In genomic region chr12:132163041-132163910, GRCh38 we compare ENCODE assay signal across 14 cellular contexts. TPM values are rescaled to one million over a fixed set of nuclear protein-coding genes. Genes with fewer than 3 reads are reported as not detected.
DNase-seq lines count a peak whose midpoint lies in the region; ATAC-seq, FAIRE-seq and TF ChIP-seq lines count a peak whose summit lies in the region.
"Had no signal": no experiment of that assay in that cellular context is flagged by ENCODE, and none has a peak within 500 bp of the region (broad histone marks: within the 10 kb centered on the region; RNA-seq: fewer than 3 reads in every experiment).

No MANE protein-coding gene starts in this region.

- H3K4me1 ChIP-seq in IMR-90 (ENCODE audit: control insufficient read depth, insufficient read depth, low read length) (peaks cover 7% of the 10 kb centered on the region), GM12878 (ENCODE audit: control insufficient read depth, insufficient read depth, low read length) (no peaks in the 10 kb centered on the region), mesenchymal stem cell (ENCODE audit: control insufficient read depth, insufficient read depth, low read depth, low read length) (peaks cover 2% of the 10 kb centered on the region)
- H3K4me1 ChIP-seq: testis had no signal

- no peak for TF ChIP-seq EP300 in GM12878 (IDR thresholded peaks at IDR 0.05; ENCODE audit: borderline replicate concordance in 1 of 2, control insufficient read depth in 1 of 2, low read depth in 2 of 2, low read length in 2 of 2)

- H3K27ac ChIP-seq in IMR-90 (ENCODE audit: insufficient read depth, low read length) = no peak overlapping the region
- no peak overlapping the region for H3K27ac ChIP-seq in GM12878 (ENCODE audit: control insufficient read depth, insufficient read depth)
- no peak overlapping the region for H3K27ac ChIP-seq in mesenchymal stem cell (ENCODE audit: low read length, poor library complexity, severe bottlenecking)
- H3K27ac ChIP-seq: testis had no signal

- no peak overlapping the region for H3K23ac ChIP-seq in IMR-90 (ENCODE audit: low read depth, low read length)
- H3K23ac ChIP-seq in mesenchymal stem cell (ENCODE audit: low read length in 2 of 2) = peak overlapping the region in 1 of 2 experiments; percentile 14

- H2AK9ac ChIP-seq in IMR-90 (replicated peaks; ENCODE audit: low read depth, low read length, poor library complexity) = peak overlapping the region; percentile 72

- ATAC-seq in IMR-90 (ENCODE audit: low read depth) (no peak), GM12878 (peak; percentile 28), GM18867 (IDR thresholded peaks at IDR 0.05; ENCODE audit: unreplicated experiment) (no peak), GM21737 (IDR thresholded peaks at IDR 0.05; ENCODE audit: unreplicated experiment) (no peak)

- no peak overlapping the region for H3K56ac ChIP-seq in IMR-90 (ENCODE audit: extremely low read depth, insufficient read depth, low read length)

- RAD21 ChIA-PET in GM12878 (lab: Charles Lee; ENCODE audit: unreplicated experiment) = interaction anchor here (1.1 kb wide), 1 partner anchor 56 kb away, joined by 3 read pairs; no protein-coding TSS in a partner anchor

- H3K79me1 ChIP-seq in IMR-90 (ENCODE audit: low read depth in 1 of 2, low read length in 2 of 2) (no peaks in the 10 kb centered on the region), mesenchymal stem cell (replicated peaks; ENCODE audit: low read length, poor library complexity, severe bottlenecking) (no peaks in the 10 kb centered on the region)

- intact Hi-C loops in IMR-90 (cut with micrococcal nuclease) = no loop called here
- intact Hi-C loops in GM12878 (cut with micrococcal nuclease; ENCODE audit: unreplicated experiment) = no loop called here

- 39% methylated on average over 12 of the region's 26 CpGs; no CpG with 5 or more reads in 1 of the 2 experiments for WGBS in IMR-90 (ENCODE audit: extremely low coverage in 2 of 2, insufficient read length in 1 of 2), 2 experiments
- 49% methylated on average over 26 of the region's 26 CpGs for WGBS in GM12878 (ENCODE audit: insufficient coverage, insufficient replicate concordance, low lambda C conversion rate, missing lambda C conversion rate)
- WGBS in mesenchymal stem cell = 75% methylated on average over 26 of the region's 26 CpGs

- dilution Hi-C loops in IMR-90 (cut with HindIII; ENCODE audit: low sequenced_read_pairs, unreplicated experiment) = no loop called here

- H3K4ac ChIP-seq in IMR-90 (ENCODE audit: low read depth, low read length) (no peak overlapping the region), mesenchymal stem cell (ENCODE audit: low read depth in 1 of 2, low read length in 2 of 2) (no peak overlapping the region)

- H2AK5ac ChIP-seq in IMR-90 (ENCODE audit: low read depth, low read length) = no peak overlapping the region
- no peak overlapping the region for H2AK5ac ChIP-seq in mesenchymal stem cell (ENCODE audit: low read length, severe bottlenecking)

- in situ Hi-C loops in IMR-90 (cut with MboI; ENCODE audit: low sequenced_read_pairs) (no loop called here), GM12878 (cut with MboI) (no loop called here)

- H3K4me3 ChIP-seq in AG10803 (ENCODE audit: low read length) (peak overlapping the region; percentile 24), IMR-90 (ENCODE audit: insufficient read depth, low read depth, low read length) (no peak overlapping the region), GM12878 (no peak overlapping the region), mesenchymal stem cell (ENCODE audit: insufficient read depth in 1 of 2, low read depth in 1 of 2, low read length in 2 of 2) (peak overlapping the region in 1 of 2 experiments; percentile 63)
- H3K4me3 ChIP-seq: testis had no signal

- peaks cover 5% of the 10 kb centered on the region; the same call in 1 of the 2 replicates for H3K9me1 ChIP-seq in IMR-90 (ENCODE audit: insufficient read depth, low read length)

- H4K20me1 ChIP-seq in IMR-90 (ENCODE audit: insufficient read depth, low read length) (peaks cover 11% of the 10 kb centered on the region; the same call in 1 of the 2 replicates), GM12878 (ENCODE audit: control insufficient read depth, insufficient read depth) (no peaks in the 10 kb centered on the region)

- H3K9me3 ChIP-seq in IMR-90 (ENCODE audit: control insufficient read depth, insufficient read depth, low read length) (no peaks in the 10 kb centered on the region), GM12878 (replicated peaks; ENCODE audit: control insufficient read depth, insufficient read depth, low read length) (no peaks in the 10 kb centered on the region), mesenchymal stem cell (ENCODE audit: control insufficient read depth, low read length) (no peaks in the 10 kb centered on the region)
- H3K9me3 ChIP-seq: testis had no signal

- TF ChIP-seq CTCF in AG10803 (conservative IDR thresholded peaks at IDR 0.05; ENCODE audit: low read length) = no peak
- TF ChIP-seq CTCF in IMR-90 (conservative IDR thresholded peaks at IDR 0.05; ENCODE audit: low read depth, low read length) = no peak
- no peak for TF ChIP-seq CTCF in GM12878 (IDR thresholded peaks at IDR 0.05 in 2 of 3, conservative IDR thresholded peaks at IDR 0.05 in 1 of 3; ENCODE audit: control insufficient read depth in 2 of 3, extremely low read depth in 1 of 3, insufficient read depth in 1 of 3, low read depth in 3 of 3, low read length in 3 of 3)

- no peak overlapping the region for H4K5ac ChIP-seq in IMR-90 (ENCODE audit: low read depth, low read length)

- H3K36me3 ChIP-seq in IMR-90 (ENCODE audit: control insufficient read depth, insufficient read depth, low read length) = no peaks in the 10 kb centered on the region
- peaks cover 0 to 2% of the 10 kb centered on the region in 2 experiments; a peak in 1 of 4 replicates for H3K36me3 ChIP-seq in GM12878 (ENCODE audit: control insufficient read depth in 2 of 2, insufficient read depth in 2 of 2, low read length in 1 of 2)
- peaks cover 1 to 10% of the 10 kb centered on the region in 2 experiments for H3K36me3 ChIP-seq in mesenchymal stem cell (ENCODE audit: control insufficient read depth in 1 of 2, insufficient read depth in 2 of 2, low read depth in 1 of 2, low read length in 2 of 2)

- CTCF ChIA-PET in IMR-90 (lab: Yijun Ruan, JAX) = interaction anchor here (1.4 kb wide), 1 partner anchor 10 kb away, joined by 5 read pairs; no protein-coding TSS in a partner anchor
- CTCF ChIA-PET in GM12878 (lab: Yijun Ruan, JAX) = interaction anchor here (1.8 kb wide), 1 partner anchor 9 kb away, joined by 6 read pairs; no protein-coding TSS in a partner anchor

- POLR2A ChIA-PET in IMR-90 (lab: Charles Lee; ENCODE audit: unreplicated experiment) (no interaction called here), GM12878 (lab: Charles Lee) (no interaction called here)

- H3K18ac ChIP-seq in IMR-90 (ENCODE audit: low read depth, low read length) (no peak overlapping the region), mesenchymal stem cell (ENCODE audit: low read depth in 1 of 2, low read length in 2 of 2) (no peak overlapping the region)

- H2BK120ac ChIP-seq in IMR-90 (ENCODE audit: low read depth, low read length) (no peak overlapping the region), mesenchymal stem cell (ENCODE audit: low read depth, low read length) (no peak overlapping the region)

- H3K4me2 ChIP-seq in IMR-90 (ENCODE audit: low read depth, low read length) = peak overlapping the region; percentile 22; the same call in 1 of the 2 replicates
- H3K4me2 ChIP-seq in GM12878 (ENCODE audit: control insufficient read depth, insufficient read depth) = no peak overlapping the region
- H3K4me2 ChIP-seq in mesenchymal stem cell (ENCODE audit: low read length, poor library complexity, severe bottlenecking) = no peak overlapping the region

- H2BK15ac ChIP-seq in IMR-90 (ENCODE audit: low read depth, low read length) (no peak overlapping the region), mesenchymal stem cell (ENCODE audit: low read depth, poor library complexity, severe bottlenecking) (no peak overlapping the region)

- H2BK5ac ChIP-seq in IMR-90 (ENCODE audit: low read depth, low read length, poor library complexity, severe bottlenecking) = no peak overlapping the region
- H2BK5ac ChIP-seq in mesenchymal stem cell (ENCODE audit: low read depth, low read length, poor library complexity, severe bottlenecking) = no peak overlapping the region

- H2BK12ac ChIP-seq in mesenchymal stem cell (ENCODE audit: low read length in 2 of 2) = no peak overlapping the region

- H4K91ac ChIP-seq in IMR-90 (ENCODE audit: insufficient read depth, low read depth, low read length) = no peak overlapping the region
- peak overlapping the region; percentile 59 for H4K91ac ChIP-seq in mesenchymal stem cell (ENCODE audit: low read length)

- H2AFZ ChIP-seq in IMR-90 (replicated peaks; ENCODE audit: low read length, poor library complexity) (peak overlapping the region; percentile 63), GM12878 (ENCODE audit: control insufficient read depth, low read depth, low read length) (no peak overlapping the region), mesenchymal stem cell (ENCODE audit: low read depth, low read length) (no peak overlapping the region)

- SMC1A ChIA-PET in GM12878 (lab: Charles Lee; ENCODE audit: uncharacterized antibody, unreplicated experiment) = no interaction called here

- no peak overlapping the region for H4K8ac ChIP-seq in IMR-90 (ENCODE audit: low read depth in 2 of 2, low read length in 2 of 2)
- H4K8ac ChIP-seq in mesenchymal stem cell (ENCODE audit: low read length) = peak overlapping the region; percentile 55

- H2BK20ac ChIP-seq in IMR-90 (ENCODE audit: low read depth, low read length) = no peak overlapping the region

- H3K27me3 ChIP-seq in IMR-90 (ENCODE audit: control insufficient read depth, insufficient read depth, low read length) (peaks cover 10% of the 10 kb centered on the region; the same call in 1 of the 2 replicates), GM12878 (replicated peaks in 1 of 2; ENCODE audit: control insufficient read depth in 2 of 2, insufficient read depth in 2 of 2, low read length in 1 of 2) (no peaks in the 10 kb centered on the region), mesenchymal stem cell (ENCODE audit: control insufficient read depth in 1 of 2, insufficient read depth in 1 of 2, low read length in 2 of 2) (peaks cover 0 to 61% of the 10 kb centered on the region in 2 experiments)
- H3K27me3 ChIP-seq: testis had no signal

- H3K79me2 ChIP-seq in GM12878 (ENCODE audit: control insufficient read depth, insufficient read depth, low read length) = no peaks in the 10 kb centered on the region

- DNase-seq in AG10803 (ENCODE audit: low read depth) = no peak
- no peak for DNase-seq in IMR-90
- DNase-seq in GM12878 (ENCODE audit: low read depth, low spot score) = no peak
- DNase-seq in mesenchymal stem cell = no peak
- DNase-seq in NCI-H1694 treated with DMSO at 0.1 percent for 48 hours (lab: John Stamatoyannopoulos, UW) = no peak
- no peak for DNase-seq in NCI-H82 treated with DMSO at 0.1 percent for 48 hours (lab: John Stamatoyannopoulos, UW; ENCODE audit: unreplicated experiment)
- DNase-seq: activated effector memory CD4-positive, alpha-beta T cell treated with Interleukin-2 at 50 U/mL for 16 hours; effector CD8-positive, alpha-beta T cell; KG1; nephron progenitor cell; stimulated activated CD4-positive, alpha-beta T cell treated with anti-CD3 and anti-CD28 coated beads, Interleukin-1b, Interleukin-23, amount 100 ng/mL, for 48 hours; testis had no signal

- FAIRE-seq in GM12878 (lab: Jason Lieb, UNC) = no peak

- H3K14ac ChIP-seq in IMR-90 (replicated peaks; ENCODE audit: low read depth, low read length) = no peak overlapping the region
- no peak overlapping the region for H3K14ac ChIP-seq in mesenchymal stem cell (ENCODE audit: low read length in 2 of 2)

- BruUV-seq in IMR-90 (replicated peaks; lab: Mats Ljungman, UMichigan) = no TSS peak
- BruUV-seq in GM12878 (replicated peaks; lab: Mats Ljungman, UMichigan) = no TSS peak

- TF ChIP-seq POLR2A in IMR-90 (IDR thresholded peaks at IDR 0.05; ENCODE audit: low read depth, low read length) = no peak
- no peak for TF ChIP-seq POLR2A in GM12878 (IDR thresholded peaks at IDR 0.05; ENCODE audit: low read depth, low read length)

- H3K9ac ChIP-seq in IMR-90 (ENCODE audit: low read depth, low read length) (no peak overlapping the region), GM12878 (ENCODE audit: control insufficient read depth, insufficient read depth, low read length) (no peak overlapping the region), mesenchymal stem cell (ENCODE audit: low read length) (peak overlapping the region; percentile 51)

- TF ChIP-seq RAD21 in IMR-90 (IDR thresholded peaks at IDR 0.05; ENCODE audit: low read length) (no peak), GM12878 (IDR thresholded peaks at IDR 0.05; ENCODE audit: insufficient read depth, low read depth, low read length) (no peak)

RNA-seq across cellular contexts. Expression of gene NOC4L, which starts 19.0 kb away (rescaled TPM):
- 5.2 and 6.1 TPM in 2 replicates for total RNA-seq in IMR-90 (2012; rRNA removed)
- polyA plus RNA-seq in IMR-90 (2012; rRNA removed) = 13.4 and 17.0 TPM in 2 replicates
- 12.0 and 16.4 TPM in 2 replicates for polyA plus RNA-seq in IMR-90 (2012; cell fraction: cytosol; rRNA removed)
- polyA plus RNA-seq in IMR-90 (2012; cell fraction: nucleus; rRNA removed; ENCODE audit: low replicate concordance) = 12.2 and 32.5 TPM in 2 replicates
- total RNA-seq in GM12878 (2013; cell fraction: nucleolus; rRNA removed) = 7.8 and 8.6 TPM in 2 replicates
- total RNA-seq in GM12878 (2014; rRNA removed) = 22.6 and 32.0 TPM in 2 replicates
- total RNA-seq in GM12878 (2014; rRNA removed; fragmentation: Illumina TruSeq; extraction: Trizol) = 4.7 and 7.4 TPM in 2 replicates
- 45.2 and 45.3 TPM in 2 replicates for total RNA-seq in GM12878 (2021)
- 4.1 TPM for polyA plus RNA-seq in GM12878 (2011; ENCODE audit: low read depth)
- 1.2 and 4.6 TPM in 2 replicates for polyA plus RNA-seq in GM12878 (2011; rRNA removed)
- polyA plus RNA-seq in GM12878 (2011; cell fraction: cytosol; rRNA removed) = 8.2 and 9.6 TPM in 2 replicates
- 20.7 and 33.0 TPM in 2 replicates for polyA plus RNA-seq in GM12878 (2011; cell fraction: nucleus; rRNA removed)
- 18.3 and 19.4 TPM in 2 replicates for polyA plus RNA-seq in GM12878 (2012)
- 2.7 and 7.9 TPM in 2 replicates for polyA plus RNA-seq in GM12878 (2014; fragmentation: Illumina TruSeq; extraction: Trizol)
- polyA plus RNA-seq in GM12878 (2014; fragmentation: Nextera tagmentation; extraction: Ambion mirVana) = 1 to 10 TPM in 1 of 2 experiments, under 1 TPM in 1; 0.72 to 3.7 TPM
- 22.6 and 32.9 TPM in 2 replicates for polyA plus RNA-seq in GM12878 (2014; rRNA removed)
- polyA plus RNA-seq in GM12878 (2016; fragmentation: Nextera tagmentation; extraction: Ambion mirVana) = 10 to 100 TPM; 65.0 to 68.2 TPM
- polyA minus RNA-seq in GM12878 (2011; rRNA and poly(A)+ RNA removed) = 2.0 and 5.5 TPM in 2 replicates
- polyA minus RNA-seq in GM12878 (2011; cell fraction: cytosol; rRNA and poly(A)+ RNA removed) = 9.8 and 12.6 TPM in 2 replicates
- polyA minus RNA-seq in GM12878 (2011; cell fraction: nucleus; rRNA and poly(A)+ RNA removed) = 5.4 and 8.8 TPM in 2 replicates
- 16.6 TPM for polyA plus RNA-seq in mesenchymal stem cell (2013, experiment 1 of 2)
- polyA plus RNA-seq in mesenchymal stem cell (2013, experiment 2 of 2) = 15.7 TPM

RNA-seq across cellular contexts. Expression of gene DDX51, which starts 19.2 kb away (rescaled TPM):
- total RNA-seq in IMR-90 (2012; rRNA removed) (3.3 and 3.8 TPM in 2 replicates), GM12878 (2014; rRNA removed) (12.9 and 16.2 TPM in 2 replicates), GM12878 (2014; rRNA removed; fragmentation: Illumina TruSeq; extraction: Trizol) (7.5 and 8.1 TPM in 2 replicates), GM12878 (2021) (27.7 and 29.1 TPM in 2 replicates)
- polyA plus RNA-seq in IMR-90 (2012; rRNA removed) (14.5 and 17.2 TPM in 2 replicates), GM12878 (2011; rRNA removed) (4.6 and 9.4 TPM in 2 replicates), GM12878 (2014; fragmentation: Illumina TruSeq; extraction: Trizol) (7.3 and 10.5 TPM in 2 replicates), GM12878 (2014; fragmentation: Nextera tagmentation; extraction: Ambion mirVana) (1 to 10 TPM in 1 of 2 experiments, under 1 TPM in 1; 0.97 to 1.6 TPM), GM12878 (2014; rRNA removed) (24.9 and 26.7 TPM in 2 replicates), GM12878 (2016; fragmentation: Nextera tagmentation; extraction: Ambion mirVana) (10 to 100 TPM in 1 of 2 experiments, 1 to 10 TPM in 1; 1.7 to 10.3 TPM)
- 10.6 and 16.7 TPM in 2 replicates for polyA plus RNA-seq in IMR-90 (2012; cell fraction: cytosol; rRNA removed)
- polyA plus RNA-seq in IMR-90 (2012; cell fraction: nucleus; rRNA removed; ENCODE audit: low replicate concordance) = 29.6 and 67.5 TPM in 2 replicates
- total RNA-seq in GM12878 (2013; cell fraction: nucleolus; rRNA removed) = 42.9 and 51.7 TPM in 2 replicates
- polyA plus RNA-seq in GM12878 (2011; ENCODE audit: low read depth) = 8.2 TPM
- polyA plus RNA-seq in GM12878 (2011; cell fraction: cytosol; rRNA removed) = 10.0 and 18.0 TPM in 2 replicates
- polyA plus RNA-seq in GM12878 (2011; cell fraction: nucleus; rRNA removed) = 71.9 and 97.4 TPM in 2 replicates
- polyA plus RNA-seq in GM12878 (2012) = 15.6 and 23.5 TPM in 2 replicates
- polyA minus RNA-seq in GM12878 (2011; rRNA and poly(A)+ RNA removed) = 8.0 and 11.4 TPM in 2 replicates
- polyA minus RNA-seq in GM12878 (2011; cell fraction: cytosol; rRNA and poly(A)+ RNA removed) = 6.0 and 6.7 TPM in 2 replicates
- 17.3 and 29.9 TPM in 2 replicates for polyA minus RNA-seq in GM12878 (2011; cell fraction: nucleus; rRNA and poly(A)+ RNA removed)
- 4.3 TPM for polyA plus RNA-seq in mesenchymal stem cell (2013, experiment 1 of 2)
- 4.4 TPM for polyA plus RNA-seq in mesenchymal stem cell (2013, experiment 2 of 2)
